11 cellular contexts compared by ENCODE assay signal in genomic region chr15:59165726-59166125, GRCh38. TPM values are rescaled to one million over a fixed set of nuclear protein-coding genes. Genes with fewer than 3 reads are reported as not detected.
A peak's percentile ranks its signal among the peaks of the same experiment; 100 is the strongest.
DNase-seq lines count a peak whose midpoint lies in the region; ATAC-seq and TF ChIP-seq lines count a peak whose summit lies in the region.
"Had no signal": no experiment of that assay in that cellular context is flagged by ENCODE, and none has a peak within 500 bp of the region (broad histone marks: within the 10 kb centered on the region; RNA-seq: fewer than 3 reads in every experiment).

No MANE protein-coding gene starts in this region.

- peaks cover 0 to 9% (median 0%) of the 10 kb centered on the region in 11 experiments; a peak in 4 of 22 replicates for H3K9me3 ChIP-seq in BLaER1 treated with 17β-estradiol and CSF1 and Interleukin-3, amounts not matched to agents 10 nM and 100 nM (replicated peaks in 1 of 11)
- no peaks in the 10 kb centered on the region for H3K9me3 ChIP-seq in GM23248 (ENCODE audit: low read depth)

- DNase-seq in GM23248, result peak; percentile 21
- DNase-seq in RPMI8226, result peak; percentile 31
- peak; percentile 72 to 84 for DNase-seq in foreskin keratinocyte
- no peak for DNase-seq in NCI-H2227 (lab: John Stamatoyannopoulos, UW; ENCODE audit: unreplicated experiment)
- no peak for DNase-seq in coronary artery (ENCODE audit: low spot score)
- no peak for DNase-seq in GM19238 (ENCODE audit: insufficient read length, low spot score)
- no peak for DNase-seq in activated effector memory CD4-positive, alpha-beta T cell treated with Interleukin-2 at 50 U/mL for 16 hours

- no peaks in the 10 kb centered on the region for H4K20me1 ChIP-seq in BLaER1 treated with 17β-estradiol and CSF1 and Interleukin-3, amounts not matched to agents 10 nM and 100 nM
- H4K20me1 ChIP-seq in GM23248 (ENCODE audit: insufficient read depth), result no peaks in the 10 kb centered on the region

- no peaks in the 10 kb centered on the region for H3K27me3 ChIP-seq in BLaER1 treated with 17β-estradiol and CSF1 and Interleukin-3, amounts not matched to agents 10 nM and 100 nM
- H3K27me3 ChIP-seq in GM23248 (replicated peaks; ENCODE audit: insufficient read depth) (no peaks in the 10 kb centered on the region), foreskin keratinocyte (no peaks in the 10 kb centered on the region)

- no peak for TF ChIP-seq CTCF in foreskin keratinocyte (conservative IDR thresholded peaks at IDR 0.05)
- TF ChIP-seq CTCF in coronary artery (IDR thresholded peaks at IDR 0.05), result no peak

- H3K27ac ChIP-seq in BLaER1 treated with 17β-estradiol and CSF1 and Interleukin-3, amounts not matched to agents 10 nM and 100 nM, result peak overlapping the region; percentile 43 to 98 (median 70)
- H3K27ac ChIP-seq in GM23248, result peak overlapping the region; percentile 51
- peak overlapping the region; percentile 16 for H3K27ac ChIP-seq in foreskin keratinocyte
- no peak overlapping the region for H3K27ac ChIP-seq in coronary artery

- H3K4me2 ChIP-seq in BLaER1 treated with 17β-estradiol and CSF1 and Interleukin-3, amounts not matched to agents 10 nM and 100 nM, result peak overlapping the region; percentile 2 to 87 (median 61); a peak in 21 of 22 replicates
- H3K4me2 ChIP-seq in GM23248 (ENCODE audit: unreplicated experiment), result peak overlapping the region; percentile 3

- ATAC-seq in foreskin keratinocyte, result peak; percentile 67

- peaks cover 0 to 33% (median 0%) of the 10 kb centered on the region in 11 experiments; a peak in 4 of 22 replicates for H3K36me3 ChIP-seq in BLaER1 treated with 17β-estradiol and CSF1 and Interleukin-3, amounts not matched to agents 10 nM and 100 nM
- H3K36me3 ChIP-seq in GM23248 (ENCODE audit: low read depth), result peaks cover 44% of the 10 kb centered on the region; the same call in 1 of the 2 replicates

- H3K9ac ChIP-seq in BLaER1 treated with 17β-estradiol and CSF1 and Interleukin-3, amounts not matched to agents 10 nM and 100 nM, result peak overlapping the region in 5 of 11 experiments; percentile 9 to 44 (median 37); a peak in 5 of 22 replicates
- no peak overlapping the region for H3K9ac ChIP-seq in GM23248

- H3K4me3 ChIP-seq in BLaER1 treated with 17β-estradiol and CSF1 and Interleukin-3, amounts not matched to agents 10 nM and 100 nM, result no peak overlapping the region
- H3K4me3 ChIP-seq in GM23248 (no peak overlapping the region), coronary artery (no peak overlapping the region)

- no peak overlapping the region for H2AFZ ChIP-seq in GM23248

- H3K9me2 ChIP-seq in GM23248 (ENCODE audit: insufficient read depth), result no peaks in the 10 kb centered on the region

- H3K4me1 ChIP-seq in BLaER1 treated with 17β-estradiol and CSF1 and Interleukin-3, amounts not matched to agents 10 nM and 100 nM, result peaks cover 9 to 65% (median 41%) of the 10 kb centered on the region in 10 experiments; a peak in 19 of 20 replicates
- H3K4me1 ChIP-seq in GM23248 (ENCODE audit: insufficient read depth), result peaks cover 44% of the 10 kb centered on the region
- H3K4me1 ChIP-seq in foreskin keratinocyte, result peaks cover 44% of the 10 kb centered on the region

- in situ Hi-C loops in GM23248 (cut with MboI), result loop anchor here (10.0 kb wide), 1 partner anchor 329 kb away; no protein-coding TSS in a partner anchor

- H3F3A ChIP-seq in GM23248 (ENCODE audit: insufficient read depth), result peaks cover 32% of the 10 kb centered on the region

- WGBS in GM23248 (ENCODE audit: low coverage in 1 of 2, low lambda C conversion rate in 2 of 2, missing lambda C conversion rate in 2 of 2), 2 experiments, result 72 to 74% methylated on average over 3 of the region's 3 CpGs

- H3K79me2 ChIP-seq in GM23248 (ENCODE audit: insufficient read depth), result peaks cover 15% of the 10 kb centered on the region; the same call in 1 of the 2 replicates

RNA-seq across cellular contexts. Expression of gene LDHAL6B, which starts 40.9 kb away (rescaled TPM):
- total RNA-seq in GM23248 (2014; rRNA removed; shearing (Covaris generic)), result not detected in 2 replicates
- polyA plus RNA-seq in GM23248 (2016; fragmentation: Nextera tagmentation; extraction: Ambion mirVana) (0.10 and 0.25 TPM in 2 replicates), foreskin keratinocyte (not detected in 2 replicates)
- not detected in 2 replicates for total RNA-seq in foreskin keratinocyte
- total RNA-seq: Daoy, neural crest cell, SK-MEL-5 had no signal

Comparison
In these comparisons a context has a peak if more than half of its experiments do, and no peak if none do; other contexts are left out.
1. H3K27ac ChIP-seq: peak in BLaER1 treated with 17β-estradiol and CSF1 and Interleukin-3, amounts not matched to agents 10 nM and 100 nM (11 of 11), GM23248 (single experiment) and foreskin keratinocyte (single experiment); none in coronary artery (0 of 2).
2. DNase-seq: peak in GM23248 (single experiment), RPMI8226 (single experiment) and foreskin keratinocyte (2 of 2); none in NCI-H2227 (single experiment), coronary artery (single experiment), GM19238 (single experiment) and activated effector memory CD4-positive, alpha-beta T cell treated with Interleukin-2 at 50 U/mL for 16 hours (single experiment).